27 cellular contexts compared by ENCODE assay signal in genomic region chr14:76373456-76373855, GRCh38. TPM values are rescaled to one million over a fixed set of nuclear protein-coding genes. Genes with fewer than 3 reads are reported as not detected.
DNase-seq lines count a peak whose midpoint lies in the region; ATAC-seq and TF ChIP-seq lines count a peak whose summit lies in the region.
"Had no signal": no experiment of that assay in that cellular context is flagged by ENCODE, and none has a peak within 500 bp of the region (broad histone marks: within the 10 kb centered on the region; RNA-seq: fewer than 3 reads in every experiment).

No MANE protein-coding gene starts in this region.

- H3K27ac Mint-ChIP-seq in GM23338 = no peak overlapping the region
- H3K27ac Mint-ChIP-seq: CD4-positive, alpha-beta memory T cell; IgD-negative memory B cell had no signal

- H3F3A ChIP-seq in GM23338 (replicated peaks; ENCODE audit: low read depth) = no peaks in the 10 kb centered on the region

- H3K27me3 ChIP-seq in GM23338 (ENCODE audit: insufficient read depth) (peaks cover 53% of the 10 kb centered on the region), RWPE2 (ENCODE audit: insufficient read depth, poor library complexity, severe bottlenecking) (peaks cover 61% of the 10 kb centered on the region)

- DNase-seq in GM23338 (ENCODE audit: low spot score) = peak; percentile 50
- DNase-seq in RWPE2 (ENCODE audit: low spot score) = no peak
- peak; percentile 33 for DNase-seq in epithelial cell of esophagus (ENCODE audit: low read depth)
- no peak for DNase-seq in middle frontal gyrus (ENCODE audit: extremely low spot score, low spot score)
- DNase-seq in D341Med (ENCODE audit: low spot score) = no peak
- no peak for DNase-seq in left cardiac atrium
- DNase-seq: C1 segment of cervical spinal cord; Caco-2; CD4-positive, alpha-beta memory T cell; DMS 273 treated with DMSO at 0.1 percent for 48 hours; DMS79; MM.1S; NCI-H1694 treated with DMSO at 0.1 percent for 48 hours; NCI-H2081 treated with DMSO at 0.1 percent for 48 hours; NCI-H2171; NCI-H345; NCI-H524; NCI-H774; NK-92 treated with Interleukin-12 subunit alpha and Interleukin-12 subunit beta, amount 100 ng/mL, for 24 hours; PC-3 had no signal

- peaks cover 11% of the 10 kb centered on the region for H3K4me1 Mint-ChIP-seq in GM23338

- ATAC-seq in GM23338 (peak; percentile 24), RWPE2 (ENCODE audit: low read depth) (peak; percentile 29; the same call in 1 of the 3 replicates), HG03521 (IDR thresholded peaks at IDR 0.05; ENCODE audit: unreplicated experiment) (no peak), left cardiac atrium (no peak)
- ATAC-seq: PC-3, Right ventricle myocardium inferior had no signal

- H3K79me2 ChIP-seq in GM23338 (replicated peaks; ENCODE audit: insufficient read depth) = no peaks in the 10 kb centered on the region

- no peaks in the 10 kb centered on the region for H3K9me3 ChIP-seq in RWPE2 (ENCODE audit: severe bottlenecking)
- H3K9me3 ChIP-seq: Caco-2, HAP-1, SJSA1 had no signal

- H3K36me3 ChIP-seq in GM23338 (ENCODE audit: insufficient read depth) (no peaks in the 10 kb centered on the region), RWPE2 (ENCODE audit: low read depth) (no peaks in the 10 kb centered on the region)
- H3K36me3 ChIP-seq: HAP-1, SJSA1 had no signal

- H3K36me3 Mint-ChIP-seq in GM23338 (ENCODE audit: low read depth) = peaks cover 3% of the 10 kb centered on the region; the same call in 1 of the 3 replicates
- H3K36me3 Mint-ChIP-seq: CD4-positive, alpha-beta memory T cell had no signal

- H3K27me3 Mint-ChIP-seq in GM23338 (ENCODE audit: insufficient read depth, low read depth, poor library complexity) = peaks cover 49% of the 10 kb centered on the region

- H2AFZ ChIP-seq in GM23338 = no peak overlapping the region

- H3K4me1 ChIP-seq in GM23338 (ENCODE audit: insufficient read depth) (0 out of 2 replicates have a peak, but pooled peaks cover 3% of the 10 kb centered on the region), RWPE2 (ENCODE audit: insufficient read depth, poor library complexity, severe bottlenecking) (peaks cover 3% of the 10 kb centered on the region)
- H3K4me1 ChIP-seq: Caco-2, HAP-1, SJSA1 had no signal

- no peak overlapping the region for H3K27ac ChIP-seq in GM23338 (ENCODE audit: low read depth)
- H3K27ac ChIP-seq in RWPE2 (ENCODE audit: poor library complexity, severe bottlenecking) = no peak overlapping the region
- H3K27ac ChIP-seq: KMS-11, SJSA1 had no signal

- H3K9me3 Mint-ChIP-seq in GM23338 = no peaks in the 10 kb centered on the region; the same call in 2 of the 3 replicates
- H3K9me3 Mint-ChIP-seq: IgD-negative memory B cell had no signal

- H3K4me3 Mint-ChIP-seq in GM23338 = no peak overlapping the region
- H3K4me3 Mint-ChIP-seq: CD4-positive, alpha-beta memory T cell; IgD-negative memory B cell had no signal

- intact Hi-C loops in left cardiac atrium (cut with DNase I) = no loop called here

- H4K20me1 ChIP-seq in GM23338 (replicated peaks; ENCODE audit: insufficient read depth) = no peaks in the 10 kb centered on the region

- no peak overlapping the region for H3K4me3 ChIP-seq in GM23338
- no peak overlapping the region for H3K4me3 ChIP-seq in RWPE2 (ENCODE audit: severe bottlenecking)
- H3K4me3 ChIP-seq in epithelial cell of esophagus (ENCODE audit: low read length) = no peak overlapping the region
- H3K4me3 ChIP-seq: HAP-1, SJSA1 had no signal

- no peaks in the 10 kb centered on the region for H3K9me2 ChIP-seq in GM23338 (ENCODE audit: insufficient read depth)

- TF ChIP-seq CTCF in GM23338 (conservative IDR thresholded peaks at IDR 0.05; ENCODE audit: low read depth in 2 of 2) (peak in 1 of 2 experiments; percentile 13; a peak in 1 of 4 replicates), RWPE2 (IDR thresholded peaks at IDR 0.05; ENCODE audit: poor library complexity, severe bottlenecking) (no peak), epithelial cell of esophagus (IDR thresholded peaks at IDR 0.05; ENCODE audit: insufficient read depth, low read depth, low read length, missing control alignments) (peak; percentile 10)

- no peak overlapping the region for H3K4me2 ChIP-seq in GM23338
- H3K4me2 ChIP-seq: KMS-11 had no signal

TF ChIP-seq in GM23338, 12 proteins besides CTCF, POLR2A, EP300 and RAD21 (continues in another document):
- no peak for TF ChIP-seq EZH2 (IDR thresholded peaks at IDR 0.05; ENCODE audit: low read depth, unreplicated experiment)
- TF ChIP-seq EZH2phosphoT487 (IDR thresholded peaks at IDR 0.05; ENCODE audit: unreplicated experiment) = no peak
- no peak for TF ChIP-seq JUNB (IDR thresholded peaks at IDR 0.05; ENCODE audit: unreplicated experiment)
- no peak for TF ChIP-seq POLR2AphosphoS5 (IDR thresholded peaks at IDR 0.05; ENCODE audit: low read depth)
- no peak for TF ChIP-seq ZNF462 (CRISPR knock-in tag; IDR thresholded peaks at IDR 0.05)
- TF ChIP-seq CREB1 (CRISPR knock-in tag; IDR thresholded peaks at IDR 0.05; ENCODE audit: low read depth) = no peak

RNA-seq across cellular contexts. Expression of gene ESRRB, which starts 2.5 kb away (rescaled TPM):
- 0.52 and 1.0 TPM in 2 replicates for total RNA-seq in GM23338 (2014; rRNA removed; shearing (Covaris generic))
- 0.09 and 0.31 TPM in 2 replicates for polyA plus RNA-seq in GM23338 (2016; fragmentation: Nextera tagmentation; extraction: Ambion mirVana)
- 1 to 10 TPM; 4.3 to 5.5 TPM for total RNA-seq in left cardiac atrium
- total RNA-seq: Caco-2, G401, PC-3 had no signal
- polyA plus RNA-seq: CD4-positive, alpha-beta memory T cell; IgD-negative memory B cell had no signal

Comparison
In these comparisons a context has a peak if more than half of its experiments do, and no peak if none do; other contexts are left out.
1. ATAC-seq: peak in GM23338 (single experiment) and RWPE2 (single experiment); none in HG03521 (single experiment) and left cardiac atrium (0 of 2).
2. DNase-seq: peak in GM23338 (single experiment) and epithelial cell of esophagus (single experiment); none in RWPE2 (single experiment), middle frontal gyrus (single experiment), D341Med (single experiment) and left cardiac atrium (single experiment).